In genomic region chr7:77254429-77254828, GRCh38 we compare ENCODE assay signal across 1 cellular context.
TF ChIP-seq lines count a peak whose summit lies in the region.

No MANE protein-coding gene starts in this region.

TF ChIP-seq in IMR-90, 13 proteins besides CTCF, POLR2A, EP300 and RAD21:
- no peak for TF ChIP-seq MXI1 (IDR thresholded peaks at IDR 0.05; ENCODE audit: borderline replicate concordance, low read depth, low read length)
- TF ChIP-seq RFX5 (IDR thresholded peaks at IDR 0.05; ENCODE audit: low read depth, low read length), result no peak
- no peak for TF ChIP-seq FOS (IDR thresholded peaks at IDR 0.05; ENCODE audit: low read depth, low read length)
